ENCODE assay signal across 26 cellular contexts in genomic region chr6:14235653-14236356, GRCh38.
"Had no signal": no experiment of that assay in that cellular context is flagged by ENCODE, and none has a peak within 500 bp of the region (broad histone marks: within the 10 kb centered on the region; RNA-seq: fewer than 3 reads in every experiment).

No MANE protein-coding gene starts in this region.

- ATAC-seq: activated CD8-positive, alpha-beta T cell treated with anti-CD3 and anti-CD28 coated beads for 36 hours; left ventricle myocardium superior; pancreas; right cardiac atrium; stimulated activated effector memory CD8-positive, alpha-beta T cell treated with anti-CD3 and anti-CD28 coated beads, Interleukin-12 subunit alpha, Interleukin-12 subunit beta, amount 100 ng/mL, for 72 hours had no signal

- H3K9me3 ChIP-seq: pancreas, stomach, suprapubic skin, transverse colon had no signal

- H3K27ac Mint-ChIP-seq: activated CD4-positive, alpha-beta T cell treated with anti-CD3 and anti-CD28 coated beads, Interleukin-2, amount 10 ng/mL, durations not matched to agents 7 days and 5 days; activated CD8-positive, alpha-beta T cell treated with anti-CD3 and anti-CD28 coated beads for 36 hours; activated naive CD4-positive, alpha-beta T cell treated with anti-CD3 and anti-CD28 coated beads, Interleukin-2, amount 50 U/mL, for 24 hours; nephron; stimulated activated effector memory CD8-positive, alpha-beta T cell treated with anti-CD3 and anti-CD28 coated beads, Interleukin-12 subunit alpha, Interleukin-12 subunit beta, amount 100 ng/mL, for 72 hours had no signal

- H3K4me3 Mint-ChIP-seq: activated CD4-positive, alpha-beta T cell treated with anti-CD3 and anti-CD28 coated beads, Interleukin-2, amount 10 ng/mL, durations not matched to agents 7 days and 5 days; activated CD8-positive, alpha-beta T cell treated with anti-CD3 and anti-CD28 coated beads for 36 hours; activated naive CD4-positive, alpha-beta T cell treated with anti-CD3 and anti-CD28 coated beads, Interleukin-2, amount 50 U/mL, for 24 hours; nephron; stimulated activated effector memory CD8-positive, alpha-beta T cell treated with anti-CD3 and anti-CD28 coated beads, Interleukin-12 subunit alpha, Interleukin-12 subunit beta, amount 100 ng/mL, for 72 hours had no signal

- H3K9me3 Mint-ChIP-seq: activated naive CD4-positive, alpha-beta T cell treated with anti-CD3 and anti-CD28 coated beads, Interleukin-2, amount 50 U/mL, for 24 hours; nephron; stimulated activated effector memory CD8-positive, alpha-beta T cell treated with anti-CD3 and anti-CD28 coated beads, Interleukin-12 subunit alpha, Interleukin-12 subunit beta, amount 100 ng/mL, for 72 hours had no signal

- H3K36me3 Mint-ChIP-seq: activated naive CD4-positive, alpha-beta T cell treated with anti-CD3 and anti-CD28 coated beads, Interleukin-2, amount 50 U/mL, for 24 hours; stimulated activated effector memory CD8-positive, alpha-beta T cell treated with anti-CD3 and anti-CD28 coated beads, Interleukin-12 subunit alpha, Interleukin-12 subunit beta, amount 100 ng/mL, for 72 hours had no signal

- H3K27ac ChIP-seq: brain microvascular endothelial cell, pancreas, stomach, suprapubic skin, transverse colon, VCaP had no signal

- DNase-seq: activated CD4-positive, alpha-beta T cell treated with anti-CD3 and anti-CD28 coated beads, Interleukin-2, amount 10 ng/mL, durations not matched to agents 7 days and 5 days; activated CD4-positive, CD25-positive, alpha-beta regulatory T cell treated with anti-CD3 and anti-CD28 coated beads, Interleukin-2, amount 50 U/mL, for 72 hours; activated CD8-positive, alpha-beta T cell treated with anti-CD3 and anti-CD28 coated beads for 36 hours; activated gamma-delta T cell treated with Interleukin-2 at 50 U/mL for 16 hours; activated T-cell treated with anti-CD3 and anti-CD28 coated beads, Interleukin-2, amount 50 U/mL, for 1 hour; aorta; brain microvascular endothelial cell; caudate nucleus; dermis blood vessel endothelial cell; effector CD8-positive, alpha-beta T cell; erythroblast; foreskin fibroblast; kidney glomerular epithelial cell; left ventricle myocardium superior; mammary epithelial cell; midbrain; pancreas; right cardiac atrium; stimulated activated CD4-positive, alpha-beta T cell treated with anti-CD3 and anti-CD28 coated beads, Interleukin-1b, Interleukin-23, amount 100 ng/mL, for 48 hours; stomach; transverse colon had no signal

- H3K27me3 Mint-ChIP-seq: activated CD4-positive, alpha-beta T cell treated with anti-CD3 and anti-CD28 coated beads, Interleukin-2, amount 10 ng/mL, durations not matched to agents 7 days and 5 days; activated CD8-positive, alpha-beta T cell treated with anti-CD3 and anti-CD28 coated beads for 36 hours; activated naive CD4-positive, alpha-beta T cell treated with anti-CD3 and anti-CD28 coated beads, Interleukin-2, amount 50 U/mL, for 24 hours had no signal

- H3K4me1 ChIP-seq: pancreas, stomach, suprapubic skin, transverse colon had no signal

- H3K36me3 ChIP-seq: brain microvascular endothelial cell, pancreas, stomach, suprapubic skin, transverse colon had no signal

- H3K27me3 ChIP-seq: brain microvascular endothelial cell, pancreas, stomach, suprapubic skin, transverse colon had no signal

- H3K4me3 ChIP-seq: pancreas, stomach, suprapubic skin, transverse colon had no signal
